Comparison of ENCODE assay signal across 24 cellular contexts in genomic region chr10:21396889-21397288, GRCh38.
"Had no signal": no experiment of that assay in that cellular context is flagged by ENCODE, and none has a peak within 500 bp of the region (broad histone marks: within the 10 kb centered on the region; RNA-seq: fewer than 3 reads in every experiment).

No MANE protein-coding gene starts in this region.

- H3K9me3 ChIP-seq: esophagus muscularis mucosa, gastroesophageal sphincter, tibial nerve, vagina had no signal

- H3K27ac ChIP-seq: breast epithelium, esophagus muscularis mucosa, gastroesophageal sphincter, heart right ventricle, lower lobe of right lung, neural progenitor cell, right atrium auricular region, tibial nerve, vagina had no signal

- H3K27ac Mint-ChIP-seq: activated CD4-positive, alpha-beta T cell treated with anti-CD3 and anti-CD28 coated beads, Interleukin-2, amount 10 ng/mL, durations not matched to agents 7 days and 5 days; activated naive CD4-positive, alpha-beta T cell treated with anti-CD3 and anti-CD28 coated beads, Interleukin-2, amount 10 ng/mL, durations not matched to agents 7 days and 5 days; activated naive CD8-positive, alpha-beta T cell treated with anti-CD3 and anti-CD28 coated beads, Interleukin-2, amount 50 U/mL, for 24 hours; neural progenitor cell; progenitor cell of endocrine pancreas; stimulated activated naive CD8-positive, alpha-beta T cell treated with anti-CD3 and anti-CD28 coated beads, Interleukin-15, Interleukin-2, amounts not matched to agents 100 ng/mL and 50 ng/mL, for 24 hours had no signal

- H3K4me1 Mint-ChIP-seq: activated CD4-positive, alpha-beta T cell treated with anti-CD3 and anti-CD28 coated beads, Interleukin-2, amount 10 ng/mL, durations not matched to agents 7 days and 5 days; activated naive CD4-positive, alpha-beta T cell treated with anti-CD3 and anti-CD28 coated beads, Interleukin-2, amount 10 ng/mL, durations not matched to agents 7 days and 5 days; activated naive CD8-positive, alpha-beta T cell treated with anti-CD3 and anti-CD28 coated beads, Interleukin-2, amount 50 U/mL, for 24 hours had no signal

- H3K4me3 Mint-ChIP-seq: activated CD4-positive, alpha-beta T cell treated with anti-CD3 and anti-CD28 coated beads, Interleukin-2, amount 10 ng/mL, durations not matched to agents 7 days and 5 days; activated naive CD4-positive, alpha-beta T cell treated with anti-CD3 and anti-CD28 coated beads, Interleukin-2, amount 10 ng/mL, durations not matched to agents 7 days and 5 days; activated naive CD8-positive, alpha-beta T cell treated with anti-CD3 and anti-CD28 coated beads, Interleukin-2, amount 50 U/mL, for 24 hours; activated T-cell treated with anti-CD3 and anti-CD28 coated beads, Interleukin-2, amount 50 U/mL, for 4 hours; neural progenitor cell; stimulated activated naive CD8-positive, alpha-beta T cell treated with anti-CD3 and anti-CD28 coated beads, Interleukin-15, Interleukin-2, amounts not matched to agents 100 ng/mL and 50 ng/mL, for 24 hours had no signal

- H2AFZ ChIP-seq: neural progenitor cell had no signal

- H3K4me1 ChIP-seq: breast epithelium, lower lobe of right lung, neural progenitor cell, tibial nerve had no signal

- H3K36me3 Mint-ChIP-seq: activated naive CD4-positive, alpha-beta T cell treated with anti-CD3 and anti-CD28 coated beads, Interleukin-2, amount 10 ng/mL, durations not matched to agents 7 days and 5 days had no signal

- H3K36me3 ChIP-seq: breast epithelium, esophagus muscularis mucosa, gastroesophageal sphincter, heart right ventricle, lower lobe of right lung, neural progenitor cell, right atrium auricular region, tibial nerve, vagina had no signal

- H3K27me3 ChIP-seq: breast epithelium, esophagus muscularis mucosa, gastroesophageal sphincter, heart right ventricle, neural progenitor cell, right atrium auricular region, tibial nerve, vagina had no signal

- H3K4me3 ChIP-seq: breast epithelium, esophagus muscularis mucosa, gastroesophageal sphincter, heart right ventricle, lower lobe of right lung, neural progenitor cell, right atrium auricular region, tibial nerve, vagina had no signal

- H3K9ac ChIP-seq: neural progenitor cell had no signal

- DNase-seq: activated CD4-positive, alpha-beta T cell treated with anti-CD3 and anti-CD28 coated beads, Interleukin-2, amount 10 ng/mL, durations not matched to agents 7 days and 5 days; activated CD8-positive, alpha-beta memory T cell treated with anti-CD3 and anti-CD28 coated beads, Interleukin-2, amount 50 U/mL, for 4 hours; activated effector memory CD4-positive, alpha-beta T cell treated with Interleukin-2 at 50 U/mL for 16 hours; activated naive CD4-positive, alpha-beta T cell treated with anti-CD3 and anti-CD28 coated beads, Interleukin-2, amount 10 ng/mL, durations not matched to agents 7 days and 5 days; activated naive CD8-positive, alpha-beta T cell treated with anti-CD3 and anti-CD28 coated beads, Interleukin-2, amount 50 U/mL, for 24 hours; activated T-cell treated with anti-CD3 and anti-CD28 coated beads, Interleukin-2, amount 50 U/mL, for 4 hours; aorta; cortex of kidney; effector CD8-positive, alpha-beta T cell; heart right ventricle; left cardiac atrium; lower lobe of right lung; stimulated activated CD4-positive, alpha-beta T cell treated with anti-CD3 and anti-CD28 coated beads, Interleukin-2, amount 100 ng/mL, for 24 hours; T-helper 1 cell; T-helper 9 cell had no signal

- H3K27me3 Mint-ChIP-seq: progenitor cell of endocrine pancreas; stimulated activated naive CD8-positive, alpha-beta T cell treated with anti-CD3 and anti-CD28 coated beads, Interleukin-15, Interleukin-2, amounts not matched to agents 100 ng/mL and 50 ng/mL, for 24 hours had no signal

- H3K4me2 ChIP-seq: neural progenitor cell had no signal

- ATAC-seq: activated naive CD8-positive, alpha-beta T cell treated with anti-CD3 and anti-CD28 coated beads, Interleukin-2, amount 50 U/mL, for 24 hours; activated T-cell treated with anti-CD3 and anti-CD28 coated beads, Interleukin-2, amount 50 U/mL, for 4 hours; gastroesophageal sphincter; heart right ventricle; left cardiac atrium; lower lobe of right lung had no signal
